Comparison of ENCODE assay signal across 11 cellular contexts in genomic region chr1:211985556-211986264, GRCh38. TPM values are rescaled to one million over a fixed set of nuclear protein-coding genes. Genes with fewer than 3 reads are reported as not detected.
DNase-seq lines count a peak whose midpoint lies in the region; ATAC-seq lines count a peak whose summit lies in the region.
"Had no signal": no experiment of that assay in that cellular context is flagged by ENCODE, and none has a peak within 500 bp of the region (broad histone marks: within the 10 kb centered on the region; RNA-seq: fewer than 3 reads in every experiment).

No MANE protein-coding gene starts in this region.

- DNase-seq in left colon (no peak), posterior cingulate gyrus (no peak), NOMO-1 treated with DMSO at 0.1 percent for 48 hours (lab: John Stamatoyannopoulos, UW; ENCODE audit: unreplicated experiment) (no peak), NCI-H748 treated with DMSO at 0.1 percent for 48 hours (lab: John Stamatoyannopoulos, UW) (no peak)
- no peak for DNase-seq in activated CD4-positive, alpha-beta T cell treated with anti-CD3 and anti-CD28 coated beads, Interleukin-2, amount 50 U/mL, for 1 hour
- DNase-seq: CD8-positive, alpha-beta T cell; NCI-H226; transverse colon had no signal

- ATAC-seq in GM18858 (IDR thresholded peaks at IDR 0.05; ENCODE audit: unreplicated experiment) (peak; percentile 71), GM21360 (IDR thresholded peaks at IDR 0.05; ENCODE audit: unreplicated experiment) (peak; percentile 92), HG03039 (IDR thresholded peaks at IDR 0.05; ENCODE audit: unreplicated experiment) (peak; percentile 58), left colon (peak; percentile 82)
- ATAC-seq: CD8-positive, alpha-beta T cell had no signal

- intact Hi-C loops in left colon (cut with DNase I, micrococcal nuclease), result no loop called here
- intact Hi-C loops in posterior cingulate gyrus (cut with DNase I), result no loop called here

RNA-seq across cellular contexts. Expression of gene INTS7, which starts 49.6 kb away (rescaled TPM):
- total RNA-seq in left colon, result 10 to 100 TPM; 11.7 to 13.0 TPM

RNA-seq across cellular contexts. Expression of gene DTL, which starts 49.8 kb away (rescaled TPM):
- 1 to 10 TPM; 1.7 to 4.1 TPM for total RNA-seq in left colon
